In genomic region chr2:85106489-85107180, GRCh38 we compare ENCODE assay signal across 16 cellular contexts. TPM values are rescaled to one million over a fixed set of nuclear protein-coding genes. Genes with fewer than 3 reads are reported as not detected.
DNase-seq lines count a peak whose midpoint lies in the region; TF ChIP-seq lines count a peak whose summit lies in the region.
"Had no signal": no experiment of that assay in that cellular context is flagged by ENCODE, and none has a peak within 500 bp of the region (broad histone marks: within the 10 kb centered on the region; RNA-seq: fewer than 3 reads in every experiment).

No MANE protein-coding gene starts in this region.

- H3K79me2 ChIP-seq in trophoblast cell (ENCODE audit: control insufficient read depth, insufficient read depth, low read length, poor library complexity), result no peaks in the 10 kb centered on the region

- H3K9me3 ChIP-seq in trophoblast cell (ENCODE audit: insufficient read depth, low read depth, low read length), result no peaks in the 10 kb centered on the region
- H3K9me3 ChIP-seq: heart right ventricle, neutrophil, testis had no signal

- H2BK12ac ChIP-seq in trophoblast cell (ENCODE audit: low read length), result no peak overlapping the region

- no peak overlapping the region for H3K27ac Mint-ChIP-seq in HFFc6
- H3K27ac Mint-ChIP-seq: activated CD8-positive, alpha-beta T cell treated with anti-CD3 and anti-CD28 coated beads, Interleukin-2, amount 10 ng/mL, durations not matched to agents 7 days and 5 days; CD4-positive, alpha-beta memory T cell had no signal

- no CpG with 5 or more reads among the region's 8 CpGs for WGBS in trophoblast cell (ENCODE audit: extremely low coverage, insufficient coverage, insufficient read length)

- H3K23ac ChIP-seq in trophoblast cell (ENCODE audit: low read length), result no peak overlapping the region

- peaks cover 15% of the 10 kb centered on the region for H3K27me3 Mint-ChIP-seq in HFFc6 (ENCODE audit: insufficient read depth)

- H3K9ac ChIP-seq in trophoblast cell (ENCODE audit: low read length), result no peak overlapping the region

- H3K18ac ChIP-seq in trophoblast cell (ENCODE audit: low read length), result no peak overlapping the region

- H3K14ac ChIP-seq in trophoblast cell (ENCODE audit: low read length), result no peak overlapping the region

- no peaks in the 10 kb centered on the region for H3K36me3 ChIP-seq in trophoblast cell (ENCODE audit: control insufficient read depth in 1 of 2, insufficient read depth in 2 of 2, low read length in 2 of 2)
- H3K36me3 ChIP-seq: heart right ventricle, neutrophil had no signal

- no peaks in the 10 kb centered on the region for H3K36me3 Mint-ChIP-seq in HFFc6 (ENCODE audit: low read depth)
- H3K36me3 Mint-ChIP-seq: CD4-positive, alpha-beta memory T cell had no signal

- no peaks in the 10 kb centered on the region for H3K4me1 ChIP-seq in trophoblast cell (ENCODE audit: control insufficient read depth in 1 of 2, insufficient read depth in 2 of 2, low read length in 2 of 2)
- H3K4me1 ChIP-seq: heart right ventricle, testis had no signal

- H3K27ac ChIP-seq in trophoblast cell (ENCODE audit: low read depth, low read length), result no peak overlapping the region
- H3K27ac ChIP-seq: heart right ventricle, neutrophil, testis had no signal

- no peak overlapping the region for H4K12ac ChIP-seq in trophoblast cell (ENCODE audit: low read depth, low read length)

- peak; percentile 81 for DNase-seq in HFFc6
- DNase-seq in RPMI7951 (ENCODE audit: low read depth), result peak; percentile 39
- DNase-seq in epithelial cell of esophagus (ENCODE audit: low read depth), result peak; percentile 85
- peak; percentile 84 to 100 for DNase-seq in trophoblast cell
- no peak for DNase-seq in DMS79 treated with DMSO at 0.1 percent for 48 hours (lab: John Stamatoyannopoulos, UW)
- DNase-seq in NCI-H748 (lab: John Stamatoyannopoulos, UW; ENCODE audit: unreplicated experiment), result no peak
- no peak for DNase-seq in NCI-H2196 treated with DMSO at 0.1 percent for 48 hours (lab: John Stamatoyannopoulos, UW; ENCODE audit: unreplicated experiment)
- DNase-seq: activated CD8-positive, alpha-beta T cell treated with anti-CD3 and anti-CD28 coated beads, Interleukin-2, amount 10 ng/mL, durations not matched to agents 7 days and 5 days; CD4-positive, alpha-beta memory T cell; heart right ventricle; Karpas-422; NCI-H1417 treated with DMSO at 0.1 percent for 48 hours; NCI-H446; stimulated activated CD4-positive, alpha-beta T cell treated with anti-CD3 and anti-CD28 coated beads, Interleukin-2, amount 100 ng/mL, for 48 hours; testis had no signal

- no peak overlapping the region for H3K4ac ChIP-seq in trophoblast cell (ENCODE audit: low read depth, low read length)

- TF ChIP-seq CTCF in HFFc6 (IDR thresholded peaks at IDR 0.05) (no peak), epithelial cell of esophagus (IDR thresholded peaks at IDR 0.05; ENCODE audit: insufficient read depth, low read depth, low read length, missing control alignments) (no peak)

- H3K79me1 ChIP-seq in trophoblast cell (ENCODE audit: low read length), result no peaks in the 10 kb centered on the region

- no peaks in the 10 kb centered on the region for H3K27me3 ChIP-seq in trophoblast cell (ENCODE audit: insufficient read depth, low read length)
- H3K27me3 ChIP-seq: neutrophil, testis had no signal

- peaks cover 29% of the 10 kb centered on the region for H3K4me1 Mint-ChIP-seq in HFFc6 (ENCODE audit: low read depth)
- H3K4me1 Mint-ChIP-seq: CD4-positive, alpha-beta memory T cell had no signal

- H3K9me3 Mint-ChIP-seq in HFFc6, result no peaks in the 10 kb centered on the region

- H4K91ac ChIP-seq in trophoblast cell (ENCODE audit: low read depth, low read length), result no peak overlapping the region

- no peak overlapping the region for H2BK5ac ChIP-seq in trophoblast cell (ENCODE audit: low read depth, low read length, poor library complexity)

- no peak overlapping the region for H2BK120ac ChIP-seq in trophoblast cell (ENCODE audit: insufficient read depth, low read length, poor library complexity)

- no peak overlapping the region for H3K4me2 ChIP-seq in trophoblast cell (ENCODE audit: low read length)

- H2AFZ ChIP-seq in trophoblast cell (ENCODE audit: insufficient read depth, low read length, poor library complexity), result no peak overlapping the region

- H2AK5ac ChIP-seq in trophoblast cell (ENCODE audit: low read length), result no peak overlapping the region

- H4K8ac ChIP-seq in trophoblast cell (ENCODE audit: low read depth, low read length), result no peak overlapping the region

- no peak overlapping the region for H3K4me3 Mint-ChIP-seq in HFFc6
- H3K4me3 Mint-ChIP-seq: activated CD8-positive, alpha-beta T cell treated with anti-CD3 and anti-CD28 coated beads, Interleukin-2, amount 10 ng/mL, durations not matched to agents 7 days and 5 days; CD4-positive, alpha-beta memory T cell had no signal

- H3K4me3 ChIP-seq in epithelial cell of esophagus (ENCODE audit: low read length), result no peak overlapping the region
- no peak overlapping the region for H3K4me3 ChIP-seq in trophoblast cell (ENCODE audit: low read depth, low read length)
- H3K4me3 ChIP-seq: heart right ventricle, testis had no signal

RNA-seq across cellular contexts. Expression of gene TCF7L1, which starts 26.6 kb away (rescaled TPM):
- total RNA-seq in HFFc6 (2021; fragmentation: NEBNext Ultra II Directional; extraction: Animal tissue kit (Norgen Biotek cat#: 25700)), result 10 to 100 TPM in 1 of 6 experiments, 1 to 10 TPM in 5; 2.6 to 10.3 (median 9.4) TPM
- 0.39 TPM in 1 of 2 replicates, not detected in the other for total RNA-seq in RPMI7951 (2014; rRNA removed; shearing (Covaris generic))
- 21.9 and 23.4 TPM in 2 replicates for polyA plus RNA-seq in trophoblast cell (2013)
- total RNA-seq: activated CD8-positive, alpha-beta T cell treated with anti-CD3 and anti-CD28 coated beads, Interleukin-2, amount 10 ng/mL, durations not matched to agents 7 days and 5 days; CD4-positive, alpha-beta memory T cell had no signal

Comparison
In these comparisons a context has a peak if more than half of its experiments do, and no peak if none do; other contexts are left out.
1. DNase-seq: peak in HFFc6 (single experiment), RPMI7951 (single experiment), epithelial cell of esophagus (single experiment) and trophoblast cell (2 of 2); none in DMS79 treated with DMSO at 0.1 percent for 48 hours (single experiment), NCI-H748 (single experiment) and NCI-H2196 treated with DMSO at 0.1 percent for 48 hours (single experiment).